Comparison of ENCODE assay signal across 2 cellular contexts in genomic region chr1:235017719-235018118, GRCh38.
TF ChIP-seq lines count a peak whose summit lies in the region.

No MANE protein-coding gene starts in this region.

TF ChIP-seq in HCT116, 20 proteins besides CTCF, POLR2A, EP300 and RAD21:
- TF ChIP-seq, protein P1, sequence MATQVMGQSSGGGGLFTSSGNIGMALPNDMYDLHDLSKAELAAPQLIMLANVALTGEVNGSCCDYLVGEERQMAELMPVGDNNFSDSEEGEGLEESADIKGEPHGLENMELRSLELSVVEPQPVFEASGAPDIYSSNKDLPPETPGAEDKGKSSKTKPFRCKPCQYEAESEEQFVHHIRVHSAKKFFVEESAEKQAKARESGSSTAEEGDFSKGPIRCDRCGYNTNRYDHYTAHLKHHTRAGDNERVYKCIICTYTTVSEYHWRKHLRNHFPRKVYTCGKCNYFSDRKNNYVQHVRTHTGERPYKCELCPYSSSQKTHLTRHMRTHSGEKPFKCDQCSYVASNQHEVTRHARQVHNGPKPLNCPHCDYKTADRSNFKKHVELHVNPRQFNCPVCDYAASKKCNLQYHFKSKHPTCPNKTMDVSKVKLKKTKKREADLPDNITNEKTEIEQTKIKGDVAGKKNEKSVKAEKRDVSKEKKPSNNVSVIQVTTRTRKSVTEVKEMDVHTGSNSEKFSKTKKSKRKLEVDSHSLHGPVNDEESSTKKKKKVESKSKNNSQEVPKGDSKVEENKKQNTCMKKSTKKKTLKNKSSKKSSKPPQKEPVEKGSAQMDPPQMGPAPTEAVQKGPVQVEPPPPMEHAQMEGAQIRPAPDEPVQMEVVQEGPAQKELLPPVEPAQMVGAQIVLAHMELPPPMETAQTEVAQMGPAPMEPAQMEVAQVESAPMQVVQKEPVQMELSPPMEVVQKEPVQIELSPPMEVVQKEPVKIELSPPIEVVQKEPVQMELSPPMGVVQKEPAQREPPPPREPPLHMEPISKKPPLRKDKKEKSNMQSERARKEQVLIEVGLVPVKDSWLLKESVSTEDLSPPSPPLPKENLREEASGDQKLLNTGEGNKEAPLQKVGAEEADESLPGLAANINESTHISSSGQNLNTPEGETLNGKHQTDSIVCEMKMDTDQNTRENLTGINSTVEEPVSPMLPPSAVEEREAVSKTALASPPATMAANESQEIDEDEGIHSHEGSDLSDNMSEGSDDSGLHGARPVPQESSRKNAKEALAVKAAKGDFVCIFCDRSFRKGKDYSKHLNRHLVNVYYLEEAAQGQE (IDR thresholded peaks at IDR 0.05; ENCODE audit: low read depth) = no peak
- no peak for TF ChIP-seq YY1 (IDR thresholded peaks at IDR 0.05; ENCODE audit: extremely low read depth, insufficient replicate concordance, low read depth, low read length)
- TF ChIP-seq POLR2AphosphoS5 (IDR thresholded peaks at IDR 0.05; ENCODE audit: low read depth, low read length) = no peak
- TF ChIP-seq SIN3A (IDR thresholded peaks at IDR 0.05; ENCODE audit: low read depth) = no peak
- no peak for TF ChIP-seq ZBTB33 (IDR thresholded peaks at IDR 0.05; ENCODE audit: extremely low read depth, insufficient replicate concordance, low read length)
- no peak for TF ChIP-seq CEBPB (IDR thresholded peaks at IDR 0.05; ENCODE audit: low read depth)
- TF ChIP-seq SP1 (IDR thresholded peaks at IDR 0.05; ENCODE audit: low read depth) = no peak
- no peak for TF ChIP-seq EGR1 (IDR thresholded peaks at IDR 0.05; ENCODE audit: low read depth)
- no peak for TF ChIP-seq FOSL1 (IDR thresholded peaks at IDR 0.05; ENCODE audit: low read depth)

TF ChIP-seq in K562, 482 proteins besides CTCF, POLR2A, EP300 and RAD21 (continued from another document):
- TF ChIP-seq, protein P2, sequence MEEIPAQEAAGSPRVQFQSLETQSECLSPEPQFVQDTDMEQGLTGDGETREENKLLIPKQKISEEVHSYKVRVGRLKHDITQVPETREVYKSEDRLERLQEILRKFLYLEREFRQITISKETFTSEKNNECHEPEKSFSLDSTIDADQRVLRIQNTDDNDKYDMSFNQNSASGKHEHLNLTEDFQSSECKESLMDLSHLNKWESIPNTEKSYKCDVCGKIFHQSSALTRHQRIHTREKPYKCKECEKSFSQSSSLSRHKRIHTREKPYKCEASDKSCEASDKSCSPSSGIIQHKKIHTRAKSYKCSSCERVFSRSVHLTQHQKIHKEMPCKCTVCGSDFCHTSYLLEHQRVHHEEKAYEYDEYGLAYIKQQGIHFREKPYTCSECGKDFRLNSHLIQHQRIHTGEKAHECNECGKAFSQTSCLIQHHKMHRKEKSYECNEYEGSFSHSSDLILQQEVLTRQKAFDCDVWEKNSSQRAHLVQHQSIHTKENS (CRISPR knock-in tag; IDR thresholded peaks at IDR 0.05) = no peak
